In the genomic region with DNA sequence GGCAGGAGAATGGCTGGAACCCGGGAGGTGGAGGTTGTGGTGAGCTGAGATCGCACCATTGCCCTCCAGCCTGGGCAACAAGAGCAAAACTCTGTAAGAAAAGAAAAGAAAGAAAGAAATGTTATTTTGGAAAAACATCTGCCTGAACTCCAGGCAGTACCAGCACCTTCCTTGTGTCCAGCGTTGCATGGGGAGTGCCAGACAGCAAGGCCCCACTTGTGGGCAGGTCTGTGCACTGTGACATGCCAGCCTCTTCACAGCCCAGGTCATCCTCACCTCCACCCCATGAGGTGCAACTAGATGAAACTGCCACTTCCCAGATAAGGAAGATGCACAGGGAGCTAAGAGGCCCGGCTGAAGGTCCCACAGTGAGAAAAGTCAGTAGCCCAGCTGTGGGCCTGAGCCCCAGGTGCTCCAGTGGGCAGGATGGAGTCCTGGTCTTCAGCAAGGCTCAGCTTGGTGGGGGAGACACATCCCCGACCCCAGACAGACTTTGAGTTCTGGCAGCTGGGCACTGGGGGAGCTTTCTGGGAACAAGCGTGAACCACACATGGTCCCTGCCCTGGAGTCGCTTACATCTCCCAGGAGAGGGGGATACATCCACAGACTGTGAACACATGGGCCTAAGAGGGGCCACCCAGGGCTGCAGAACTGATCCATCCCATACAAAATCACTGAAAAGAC, we compare ENCODE assay signal across 18 cellular contexts.
"Had no signal": no experiment of that assay in that cellular context is flagged by ENCODE, and none has a peak within 500 bp of the region (broad histone marks: within the 10 kb centered on the region; RNA-seq: fewer than 3 reads in every experiment).

No MANE protein-coding gene starts in this region.

- H3K27me3 ChIP-seq: esophagus squamous epithelium had no signal

- H3K4me3 Mint-ChIP-seq: central memory CD8-positive, alpha-beta T cell; memory B cell; natural killer cell had no signal

- H3K9me3 ChIP-seq: esophagus squamous epithelium had no signal

- H3K36me3 ChIP-seq: esophagus squamous epithelium had no signal

- H3K4me3 ChIP-seq: esophagus squamous epithelium, skin epidermis had no signal

- H3K36me3 Mint-ChIP-seq: memory B cell, natural killer cell had no signal

- ATAC-seq: left ventricle myocardium superior, natural killer cell had no signal

- H3K27ac Mint-ChIP-seq: activated T-helper 2 cell treated with anti-CD3 and anti-CD28 coated beads, Interferon-gamma antibody, Interleukin-2, Interleukin-4, amounts not matched to agents 10 μg/mL and 5 μg/mL and 100 μg/mL, durations not matched to agents 14 hours and 24 hours and 36 hours; memory B cell; natural killer cell had no signal

- H3K27me3 Mint-ChIP-seq: central memory CD8-positive, alpha-beta T cell had no signal

- H3K9me3 Mint-ChIP-seq: activated T-helper 2 cell treated with anti-CD3 and anti-CD28 coated beads, Interferon-gamma antibody, Interleukin-2, Interleukin-4, amounts not matched to agents 10 μg/mL and 5 μg/mL and 100 μg/mL, durations not matched to agents 14 hours and 24 hours and 36 hours; central memory CD8-positive, alpha-beta T cell; memory B cell; natural killer cell had no signal

- DNase-seq: activated CD4-positive, CD25-positive, alpha-beta regulatory T cell treated with anti-CD3 and anti-CD28 coated beads, Interleukin-2, amount 50 U/mL, for 72 hours; activated naive CD4-positive, alpha-beta T cell treated with anti-CD3 and anti-CD28 coated beads, Interleukin-2, amount 50 U/mL, for 16 hours; cortex of kidney; effector CD4-positive, alpha-beta T cell; esophagus squamous epithelium; hypothalamus; left ventricle myocardium superior; natural killer cell; nucleus accumbens; stimulated activated CD4-positive, alpha-beta T cell treated with anti-CD3 and anti-CD28 coated beads, Interleukin-15, amount 100 ng/mL, for 24 hours; stimulated activated CD4-positive, alpha-beta T cell treated with anti-CD3 and anti-CD28 coated beads, Interleukin-4, amount 100 ng/mL, for 1 hour; stimulated activated naive CD4-positive, alpha-beta T cell; substantia nigra; T-helper 1 cell had no signal
